In the genomic region with DNA sequence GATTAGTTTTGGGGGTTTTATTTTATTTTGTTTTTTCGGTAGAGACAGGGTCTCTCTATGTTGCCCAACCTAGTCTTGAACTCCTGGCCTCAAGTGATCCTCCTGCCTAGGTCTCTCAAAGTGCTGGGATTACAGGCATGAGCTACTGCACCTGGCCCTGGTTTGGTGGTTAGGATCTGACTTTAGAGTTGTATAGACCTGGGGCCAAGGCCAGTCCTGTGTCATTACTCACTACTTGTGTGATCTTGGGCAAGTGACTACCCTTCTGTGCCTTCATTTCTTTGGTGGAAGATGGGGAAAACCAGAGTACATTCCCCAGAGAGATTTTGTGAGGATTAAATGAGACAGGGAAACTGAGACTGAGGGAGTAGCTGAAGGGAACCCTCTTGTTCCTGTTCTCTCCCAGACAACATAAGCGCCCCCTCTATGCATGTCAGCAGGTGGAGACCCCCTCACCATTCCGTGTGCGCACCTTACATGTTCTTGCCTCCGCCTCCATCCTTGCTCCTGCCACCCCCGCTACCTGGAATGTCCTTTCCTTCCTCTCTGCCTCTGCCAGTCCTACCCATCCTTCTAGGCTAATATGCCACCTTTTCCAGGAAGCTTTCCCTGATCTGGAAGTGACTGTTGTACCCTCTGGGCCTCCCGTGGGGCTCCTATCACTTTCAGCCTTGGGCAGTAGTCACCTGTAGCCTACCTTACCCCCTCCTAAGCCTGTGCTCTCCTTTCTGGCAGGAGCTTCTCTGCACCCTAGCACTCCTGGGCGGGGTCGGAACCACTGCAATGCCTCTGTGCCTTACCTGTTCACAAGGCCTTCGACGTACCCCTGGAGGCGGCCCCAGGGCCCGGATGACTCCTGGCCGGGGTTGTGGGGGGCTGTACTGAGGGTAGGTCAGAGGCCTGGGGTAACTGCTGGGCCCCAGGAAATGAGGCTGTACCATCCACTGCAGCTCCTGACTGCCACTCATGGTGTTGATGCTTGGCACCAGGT, we compare ENCODE assay signal across 1 cellular context.
TF ChIP-seq lines count a peak whose summit lies in the region.

No MANE protein-coding gene starts in this region.

TF ChIP-seq in K562, 482 proteins besides CTCF, POLR2A, EP300 and RAD21 (continued from another document):
- TF ChIP-seq, protein P1, sequence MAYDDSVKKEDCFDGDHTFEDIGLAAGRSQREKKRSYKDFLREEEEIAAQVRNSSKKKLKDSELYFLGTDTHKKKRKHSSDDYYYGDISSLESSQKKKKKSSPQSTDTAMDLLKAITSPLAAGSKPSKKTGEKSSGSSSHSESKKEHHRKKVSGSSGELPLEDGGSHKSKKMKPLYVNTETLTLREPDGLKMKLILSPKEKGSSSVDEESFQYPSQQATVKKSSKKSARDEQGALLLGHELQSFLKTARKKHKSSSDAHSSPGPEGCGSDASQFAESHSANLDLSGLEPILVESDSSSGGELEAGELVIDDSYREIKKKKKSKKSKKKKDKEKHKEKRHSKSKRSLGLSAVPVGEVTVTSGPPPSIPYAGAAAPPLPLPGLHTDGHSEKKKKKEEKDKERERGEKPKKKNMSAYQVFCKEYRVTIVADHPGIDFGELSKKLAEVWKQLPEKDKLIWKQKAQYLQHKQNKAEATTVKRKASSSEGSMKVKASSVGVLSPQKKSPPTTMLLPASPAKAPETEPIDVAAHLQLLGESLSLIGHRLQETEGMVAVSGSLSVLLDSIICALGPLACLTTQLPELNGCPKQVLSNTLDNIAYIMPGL (CRISPR knock-in tag; IDR thresholded peaks at IDR 0.05), result 0 out of 2 replicates have a peak, but pooled peaks have one; percentile 35
- TF ChIP-seq, protein P2, sequence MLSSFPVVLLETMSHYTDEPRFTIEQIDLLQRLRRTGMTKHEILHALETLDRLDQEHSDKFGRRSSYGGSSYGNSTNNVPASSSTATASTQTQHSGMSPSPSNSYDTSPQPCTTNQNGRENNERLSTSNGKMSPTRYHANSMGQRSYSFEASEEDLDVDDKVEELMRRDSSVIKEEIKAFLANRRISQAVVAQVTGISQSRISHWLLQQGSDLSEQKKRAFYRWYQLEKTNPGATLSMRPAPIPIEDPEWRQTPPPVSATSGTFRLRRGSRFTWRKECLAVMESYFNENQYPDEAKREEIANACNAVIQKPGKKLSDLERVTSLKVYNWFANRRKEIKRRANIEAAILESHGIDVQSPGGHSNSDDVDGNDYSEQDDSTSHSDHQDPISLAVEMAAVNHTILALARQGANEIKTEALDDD (IDR thresholded peaks at IDR 0.05), result no peak
- TF ChIP-seq SUPT5H (IDR thresholded peaks at IDR 0.05) (peak; percentile 57), SRSF1 (IDR thresholded peaks at IDR 0.05; ENCODE audit: low read depth, low read length) (no peak), CHD2 (IDR thresholded peaks at IDR 0.05; ENCODE audit: low read depth, low read length) (no peak), HNRNPK (IDR thresholded peaks at IDR 0.05; ENCODE audit: low read depth, low read length, poor library complexity, severe bottlenecking) (no peak), XRCC4 (IDR thresholded peaks at IDR 0.05; ENCODE audit: extremely low read depth, insufficient read depth, insufficient read length) (no peak), NRF1 (conservative IDR thresholded peaks at IDR 0.05 in 1 of 2, IDR thresholded peaks at IDR 0.05 in 1 of 2) (no peak), CBFA2T3 (IDR thresholded peaks at IDR 0.05) (no peak), GABPA (tag; conservative IDR thresholded peaks at IDR 0.05; ENCODE audit: low read depth) (no peak), ZNF778 (CRISPR knock-in tag; IDR thresholded peaks at IDR 0.05) (no peak), ZNF184 (CRISPR knock-in tag; IDR thresholded peaks at IDR 0.05) (no peak), ZNF239 (CRISPR knock-in tag; IDR thresholded peaks at IDR 0.05) (no peak), MAFF (IDR thresholded peaks at IDR 0.05; ENCODE audit: low read length) (no peak), CREB1 (IDR thresholded peaks at IDR 0.05) (peak; percentile 16; the same call in 1 of the 2 replicates), CREB1 (CRISPR knock-in tag; IDR thresholded peaks at IDR 0.05) (no peak), ZFX (CRISPR knock-in tag; IDR thresholded peaks at IDR 0.05) (no peak), ZNF282 (CRISPR knock-in tag; IDR thresholded peaks at IDR 0.05) (no peak), STAT5B (CRISPR knock-in tag; IDR thresholded peaks at IDR 0.05) (no peak), RBFOX2 (IDR thresholded peaks at IDR 0.05; ENCODE audit: low read depth, low read length) (peak; percentile 65), PHF8 (IDR thresholded peaks at IDR 0.05; ENCODE audit: borderline replicate concordance, low read length) (no peak), ZNF830 (CRISPR knock-in tag; IDR thresholded peaks at IDR 0.05) (no peak), EP400 (IDR thresholded peaks at IDR 0.05) (no peak), RBM22 (IDR thresholded peaks at IDR 0.05; ENCODE audit: low read depth, low read length, poor library complexity, severe bottlenecking) (peak; percentile 74)
- TF ChIP-seq, protein P3, sequence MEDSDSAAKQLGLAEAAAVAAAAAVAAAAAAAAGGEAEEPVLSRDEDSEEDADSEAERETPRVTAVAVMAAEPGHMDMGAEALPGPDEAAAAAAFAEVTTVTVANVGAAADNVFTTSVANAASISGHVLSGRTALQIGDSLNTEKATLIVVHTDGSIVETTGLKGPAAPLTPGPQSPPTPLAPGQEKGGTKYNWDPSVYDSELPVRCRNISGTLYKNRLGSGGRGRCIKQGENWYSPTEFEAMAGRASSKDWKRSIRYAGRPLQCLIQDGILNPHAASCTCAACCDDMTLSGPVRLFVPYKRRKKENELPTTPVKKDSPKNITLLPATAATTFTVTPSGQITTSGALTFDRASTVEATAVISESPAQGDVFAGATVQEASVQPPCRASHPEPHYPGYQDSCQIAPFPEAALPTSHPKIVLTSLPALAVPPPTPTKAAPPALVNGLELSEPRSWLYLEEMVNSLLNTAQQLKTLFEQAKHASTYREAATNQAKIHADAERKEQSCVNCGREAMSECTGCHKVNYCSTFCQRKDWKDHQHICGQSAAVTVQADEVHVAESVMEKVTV (CRISPR knock-in tag; IDR thresholded peaks at IDR 0.05), result no peak
